20 cellular contexts compared by ENCODE assay signal in genomic region chr11:94185387-94186084, GRCh38. TPM values are rescaled to one million over a fixed set of nuclear protein-coding genes. Genes with fewer than 3 reads are reported as not detected.
DNase-seq lines count a peak whose midpoint lies in the region; ATAC-seq and TF ChIP-seq lines count a peak whose summit lies in the region.
"Had no signal": no experiment of that assay in that cellular context is flagged by ENCODE, and none has a peak within 500 bp of the region (broad histone marks: within the 10 kb centered on the region; RNA-seq: fewer than 3 reads in every experiment).

No MANE protein-coding gene starts in this region.

- no TSS peak for BruUV-seq in IMR-90 (replicated peaks; lab: Mats Ljungman, UMichigan)

- H4K8ac ChIP-seq in IMR-90 (ENCODE audit: low read depth in 2 of 2, low read length in 2 of 2), result peak overlapping the region in 1 of 2 experiments; percentile 48; a peak in 2 of 4 replicates

- POLR2A ChIA-PET in IMR-90 (lab: Charles Lee; ENCODE audit: unreplicated experiment), result interaction anchor here (0.8 kb wide), 1 partner anchor 10 kb away, joined by 4 read pairs; no protein-coding TSS in a partner anchor

- peaks cover 14% of the 10 kb centered on the region for H3K36me3 ChIP-seq in IMR-90 (ENCODE audit: control insufficient read depth, insufficient read depth, low read length)

- no peak for TF ChIP-seq CTCF in AG10803 (conservative IDR thresholded peaks at IDR 0.05; ENCODE audit: low read length)
- no peak for TF ChIP-seq CTCF in IMR-90 (conservative IDR thresholded peaks at IDR 0.05; ENCODE audit: low read depth, low read length)

- in situ Hi-C loops in IMR-90 (cut with MboI; ENCODE audit: low sequenced_read_pairs), result no loop called here

- H2BK20ac ChIP-seq in IMR-90 (ENCODE audit: low read depth, low read length), result peak overlapping the region; percentile 77

- H2BK120ac ChIP-seq in IMR-90 (ENCODE audit: low read depth, low read length), result peak overlapping the region; percentile 66

- H3K4me3 ChIP-seq in AG10803 (ENCODE audit: low read length) (no peak overlapping the region), IMR-90 (ENCODE audit: insufficient read depth, low read depth, low read length) (no peak overlapping the region)
- H3K4me3 ChIP-seq: Peyer's patch had no signal

- H3K9me1 ChIP-seq in IMR-90 (ENCODE audit: insufficient read depth, low read length), result peaks cover 24% of the 10 kb centered on the region

- H4K5ac ChIP-seq in IMR-90 (ENCODE audit: low read depth, low read length), result peak overlapping the region; percentile 76

- no peak overlapping the region for H2AK5ac ChIP-seq in IMR-90 (ENCODE audit: low read depth, low read length)

- no peak overlapping the region for H2BK15ac ChIP-seq in IMR-90 (ENCODE audit: low read depth, low read length)

- peak overlapping the region; percentile 85 for H3K4ac ChIP-seq in IMR-90 (ENCODE audit: low read depth, low read length)

- peak overlapping the region; percentile 73 for H2BK5ac ChIP-seq in IMR-90 (ENCODE audit: low read depth, low read length, poor library complexity, severe bottlenecking)

- H3K14ac ChIP-seq in IMR-90 (replicated peaks; ENCODE audit: low read depth, low read length), result peak overlapping the region; percentile 76

- TF ChIP-seq POLR2A in IMR-90 (IDR thresholded peaks at IDR 0.05; ENCODE audit: low read depth, low read length), result no peak

- ATAC-seq in IMR-90 (ENCODE audit: low read depth) (peak; percentile 84), HG02571 (IDR thresholded peaks at IDR 0.05; ENCODE audit: unreplicated experiment) (no peak), HG02623 (IDR thresholded peaks at IDR 0.05; ENCODE audit: unreplicated experiment) (no peak)

- no peak overlapping the region for H2AK9ac ChIP-seq in IMR-90 (replicated peaks; ENCODE audit: low read depth, low read length, poor library complexity)

- intact Hi-C loops in IMR-90 (cut with micrococcal nuclease), result loop anchor here (1.0 kb wide), 1 partner anchor 15 kb away; no protein-coding TSS in a partner anchor

- H3K27me3 ChIP-seq in IMR-90 (ENCODE audit: control insufficient read depth, insufficient read depth, low read length), result no peaks in the 10 kb centered on the region
- H3K27me3 ChIP-seq: Peyer's patch had no signal

- peaks cover 15 to 47% of the 10 kb centered on the region in 2 experiments for H3K79me1 ChIP-seq in IMR-90 (ENCODE audit: low read depth in 1 of 2, low read length in 2 of 2)

- H4K20me1 ChIP-seq in IMR-90 (ENCODE audit: insufficient read depth, low read length), result peaks cover 3% of the 10 kb centered on the region

- H4K91ac ChIP-seq in IMR-90 (ENCODE audit: insufficient read depth, low read depth, low read length), result peak overlapping the region; percentile 46; the same call in 1 of the 2 replicates

- peak overlapping the region; percentile 46; the same call in 1 of the 2 replicates for H3K4me2 ChIP-seq in IMR-90 (ENCODE audit: low read depth, low read length)

- 0 out of 2 replicates have a peak, but pooled peaks have one; percentile 9 for TF ChIP-seq RAD21 in IMR-90 (IDR thresholded peaks at IDR 0.05; ENCODE audit: low read length)

- H3K18ac ChIP-seq in IMR-90 (ENCODE audit: low read depth, low read length), result peak overlapping the region; percentile 91

- CTCF ChIA-PET in IMR-90 (lab: Yijun Ruan, JAX), result interaction anchor here (1.1 to 3.5 kb wide), 3 partner anchors 232 to 320 kb away, joined by 4 to 17 read pairs (median 13); no protein-coding TSS in a partner anchor

- no peaks in the 10 kb centered on the region for H3K9me3 ChIP-seq in IMR-90 (ENCODE audit: control insufficient read depth, insufficient read depth, low read length)
- H3K9me3 ChIP-seq: Peyer's patch had no signal

- H3K23ac ChIP-seq in IMR-90 (ENCODE audit: low read depth, low read length), result peak overlapping the region; percentile 44

- peak overlapping the region; percentile 32; the same call in 1 of the 2 replicates for H3K9ac ChIP-seq in IMR-90 (ENCODE audit: low read depth, low read length)

- dilution Hi-C loops in IMR-90 (cut with HindIII; ENCODE audit: low sequenced_read_pairs, unreplicated experiment), result no loop called here

- 0 out of 2 replicates have a peak overlapping the region, but pooled peaks have one; percentile 42 for H3K56ac ChIP-seq in IMR-90 (ENCODE audit: extremely low read depth, insufficient read depth, low read length)

- DNase-seq in AG10803 (ENCODE audit: low read depth), result peak; percentile 98
- DNase-seq in IMR-90, result peak; percentile 93
- DNase-seq in fibroblast of gingiva (ENCODE audit: low read depth), result peak; percentile 86
- peak; percentile 54 for DNase-seq in non-pigmented ciliary epithelial cell (ENCODE audit: low read depth)
- DNase-seq in iPS-NIHi7 (ENCODE audit: extremely low spot score), result no peak
- no peak for DNase-seq in NAMALWA (ENCODE audit: low spot score)
- DNase-seq: activated CD4-positive, CD25-positive, alpha-beta regulatory T cell; Calu3; caudate nucleus; effector memory CD4-positive, alpha-beta T cell; midbrain; NCI-H1417; Peyer's patch; retina; stimulated activated CD4-positive, alpha-beta T cell treated with anti-CD3 and anti-CD28 coated beads, Interleukin-15, amount 100 ng/mL, for 24 hours; stimulated activated naive B cell treated with anti-CD40 and anti-IgM and Interleukin-4, amounts not matched to agents 10 μg/mL and 1 μg/mL and 100 μg/mL, for 72 hours; T-helper 9 cell; trophoblast cell had no signal

- peak overlapping the region; percentile 36 for H3K27ac ChIP-seq in IMR-90 (ENCODE audit: insufficient read depth, low read length)
- H3K27ac ChIP-seq: Peyer's patch had no signal

- H2AFZ ChIP-seq in IMR-90 (replicated peaks; ENCODE audit: low read length, poor library complexity), result no peak overlapping the region

- peaks cover 26% of the 10 kb centered on the region for H3K4me1 ChIP-seq in IMR-90 (ENCODE audit: control insufficient read depth, insufficient read depth, low read length)
- H3K4me1 ChIP-seq: Peyer's patch had no signal

TF ChIP-seq in IMR-90, 13 proteins besides CTCF, POLR2A, EP300 and RAD21:
- no peak for TF ChIP-seq FOS (IDR thresholded peaks at IDR 0.05; ENCODE audit: low read depth, low read length)
- TF ChIP-seq MAZ (IDR thresholded peaks at IDR 0.05; ENCODE audit: borderline replicate concordance, low read depth, low read length), result no peak
- no peak for TF ChIP-seq SMC3 (IDR thresholded peaks at IDR 0.05; ENCODE audit: low read depth, low read length)
- no peak for TF ChIP-seq USF2 (IDR thresholded peaks at IDR 0.05; ENCODE audit: low read depth, low read length)
- no peak for TF ChIP-seq BHLHE40 (IDR thresholded peaks at IDR 0.05; ENCODE audit: low read depth, low read length)
- TF ChIP-seq NFE2L2 (IDR thresholded peaks at IDR 0.05; ENCODE audit: low read depth, low read length), result no peak
- no peak for TF ChIP-seq CEBPB (IDR thresholded peaks at IDR 0.05; ENCODE audit: low read depth, low read length)
- TF ChIP-seq ELK1 (IDR thresholded peaks at IDR 0.05; ENCODE audit: borderline replicate concordance, low read depth, low read length), result no peak
- TF ChIP-seq RCOR1 (IDR thresholded peaks at IDR 0.05; ENCODE audit: insufficient replicate concordance, low read length), result no peak
- no peak for TF ChIP-seq MXI1 (IDR thresholded peaks at IDR 0.05; ENCODE audit: borderline replicate concordance, low read depth, low read length)
- no peak for TF ChIP-seq RFX5 (IDR thresholded peaks at IDR 0.05; ENCODE audit: low read depth, low read length)
- TF ChIP-seq CHD1 (IDR thresholded peaks at IDR 0.05; ENCODE audit: low read depth, low read length), result no peak
- TF ChIP-seq MAFK (IDR thresholded peaks at IDR 0.05; ENCODE audit: low read depth, low read length), result no peak

RNA-seq across cellular contexts. Expression of gene PANX1, which starts 56.9 kb away (rescaled TPM):
- total RNA-seq in IMR-90 (2012; rRNA removed), result 70.3 and 70.8 TPM in 2 replicates
- polyA plus RNA-seq in IMR-90 (2012; rRNA removed), result 26.3 and 29.8 TPM in 2 replicates
- 13.5 and 16.4 TPM in 2 replicates for polyA plus RNA-seq in IMR-90 (2012; cell fraction: cytosol; rRNA removed)
- polyA plus RNA-seq in IMR-90 (2012; cell fraction: nucleus; rRNA removed; ENCODE audit: low replicate concordance), result 5.1 and 13.1 TPM in 2 replicates

Comparison
In these comparisons a context has a peak if more than half of its experiments do, and no peak if none do; other contexts are left out.
1. DNase-seq: peak in AG10803 (single experiment), IMR-90 (single experiment), fibroblast of gingiva (single experiment) and non-pigmented ciliary epithelial cell (single experiment); none in iPS-NIHi7 (single experiment) and NAMALWA (single experiment).